1 cellular context compared by ENCODE assay signal in the genomic region with DNA sequence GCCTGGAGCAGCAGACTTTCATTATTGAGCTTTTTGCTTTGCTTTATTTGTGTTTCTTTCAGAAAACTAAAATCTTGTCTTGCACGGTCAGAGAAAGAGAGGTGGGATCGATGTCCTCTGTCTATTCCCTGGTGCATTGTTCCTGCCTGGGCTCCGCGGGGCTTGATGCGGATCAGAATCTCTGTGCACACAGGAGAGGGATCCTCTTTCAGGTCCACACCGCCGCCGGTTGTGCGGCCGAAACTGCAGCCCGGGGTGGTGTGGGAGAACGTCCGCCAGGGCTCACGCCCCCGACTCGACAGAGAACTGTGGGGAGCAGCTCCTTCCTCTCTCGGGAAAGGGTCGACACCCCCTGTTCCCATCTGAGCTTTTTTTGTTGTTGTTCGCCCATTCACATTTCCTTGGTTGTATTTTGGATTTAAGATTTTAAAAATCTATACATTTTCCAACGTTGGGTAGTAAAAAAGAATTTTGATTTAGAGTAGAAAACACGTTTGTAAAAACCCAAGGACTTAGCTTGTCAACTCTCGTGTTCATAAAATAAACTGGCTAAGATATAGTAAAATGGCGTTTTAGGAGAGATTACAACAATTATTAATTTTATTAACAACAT.
TF ChIP-seq lines count a peak whose summit lies in the region.

No MANE protein-coding gene starts in this region.

TF ChIP-seq in HepG2, 621 proteins besides CTCF, POLR2A, EP300 and RAD21 (continued from another document):
- TF ChIP-seq, protein P1, sequence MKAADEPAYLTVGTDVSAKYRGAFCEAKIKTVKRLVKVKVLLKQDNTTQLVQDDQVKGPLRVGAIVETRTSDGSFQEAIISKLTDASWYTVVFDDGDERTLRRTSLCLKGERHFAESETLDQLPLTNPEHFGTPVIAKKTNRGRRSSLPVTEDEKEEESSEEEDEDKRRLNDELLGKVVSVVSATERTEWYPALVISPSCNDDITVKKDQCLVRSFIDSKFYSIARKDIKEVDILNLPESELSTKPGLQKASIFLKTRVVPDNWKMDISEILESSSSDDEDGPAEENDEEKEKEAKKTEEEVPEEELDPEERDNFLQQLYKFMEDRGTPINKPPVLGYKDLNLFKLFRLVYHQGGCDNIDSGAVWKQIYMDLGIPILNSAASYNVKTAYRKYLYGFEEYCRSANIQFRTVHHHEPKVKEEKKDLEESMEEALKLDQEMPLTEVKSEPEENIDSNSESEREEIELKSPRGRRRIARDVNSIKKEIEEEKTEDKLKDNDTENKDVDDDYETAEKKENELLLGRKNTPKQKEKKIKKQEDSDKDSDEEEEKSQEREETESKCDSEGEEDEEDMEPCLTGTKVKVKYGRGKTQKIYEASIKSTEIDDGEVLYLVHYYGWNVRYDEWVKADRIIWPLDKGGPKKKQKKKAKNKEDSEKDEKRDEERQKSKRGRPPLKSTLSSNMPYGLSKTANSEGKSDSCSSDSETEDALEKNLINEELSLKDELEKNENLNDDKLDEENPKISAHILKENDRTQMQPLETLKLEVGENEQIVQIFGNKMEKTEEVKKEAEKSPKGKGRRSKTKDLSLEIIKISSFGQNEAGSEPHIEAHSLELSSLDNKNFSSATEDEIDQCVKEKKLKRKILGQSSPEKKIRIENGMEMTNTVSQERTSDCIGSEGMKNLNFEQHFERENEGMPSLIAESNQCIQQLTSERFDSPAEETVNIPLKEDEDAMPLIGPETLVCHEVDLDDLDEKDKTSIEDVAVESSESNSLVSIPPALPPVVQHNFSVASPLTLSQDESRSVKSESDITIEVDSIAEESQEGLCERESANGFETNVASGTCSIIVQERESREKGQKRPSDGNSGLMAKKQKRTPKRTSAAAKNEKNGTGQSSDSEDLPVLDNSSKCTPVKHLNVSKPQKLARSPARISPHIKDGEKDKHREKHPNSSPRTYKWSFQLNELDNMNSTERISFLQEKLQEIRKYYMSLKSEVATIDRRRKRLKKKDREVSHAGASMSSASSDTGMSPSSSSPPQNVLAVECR (CRISPR knock-in tag; IDR thresholded peaks at IDR 0.05; ENCODE audit: borderline replicate concordance) = no peak
- TF ChIP-seq HNF4A (CRISPR knock-in tag; IDR thresholded peaks at IDR 0.05) (no peak), SCMH1 (CRISPR knock-in tag; IDR thresholded peaks at IDR 0.05; ENCODE audit: borderline replicate concordance) (peak; percentile 80; the same call in 1 of the 2 replicates), MLLT10 (CRISPR knock-in tag; IDR thresholded peaks at IDR 0.05) (no peak), RNF2 (conservative IDR thresholded peaks at IDR 0.05; ENCODE audit: low read depth) (0 out of 2 replicates have a peak, but pooled peaks have one; percentile 38), EZH2 (conservative IDR thresholded peaks at IDR 0.05; ENCODE audit: low read depth, low read length) (0 out of 2 replicates have a peak, but pooled peaks have one; percentile 63), ZFP36 (IDR thresholded peaks at IDR 0.05; ENCODE audit: borderline replicate concordance, low read depth, low read length, partially characterized antibody) (peak; percentile 41), SOX13 (IDR thresholded peaks at IDR 0.05) (peak; percentile 34; the same call in 1 of the 2 replicates), SOX13 (CRISPR knock-in tag; conservative IDR thresholded peaks at IDR 0.05 in 1 of 2, IDR thresholded peaks at IDR 0.05 in 1 of 2) (no peak), GLI4 (CRISPR knock-in tag; IDR thresholded peaks at IDR 0.05; ENCODE audit: borderline replicate concordance) (no peak), NCOR1 (IDR thresholded peaks at IDR 0.05; ENCODE audit: borderline replicate concordance, low read length) (0 out of 2 replicates have a peak, but pooled peaks have one; percentile 28), ZNF768 (CRISPR knock-in tag; IDR thresholded peaks at IDR 0.05) (peak; percentile 57; the same call in 1 of the 2 replicates), CENPX (CRISPR knock-in tag; IDR thresholded peaks at IDR 0.05) (no peak), ZNF335 (CRISPR knock-in tag; IDR thresholded peaks at IDR 0.05) (no peak), CAMTA2 (CRISPR knock-in tag; IDR thresholded peaks at IDR 0.05; ENCODE audit: borderline replicate concordance) (no peak), CBX2 (IDR thresholded peaks at IDR 0.05; ENCODE audit: low read depth, low read length) (peak; percentile 94; the same call in 1 of the 2 replicates), CBX2 (CRISPR knock-in tag; IDR thresholded peaks at IDR 0.05; ENCODE audit: low read depth) (peak; percentile 84)
- TF ChIP-seq, protein P2, sequence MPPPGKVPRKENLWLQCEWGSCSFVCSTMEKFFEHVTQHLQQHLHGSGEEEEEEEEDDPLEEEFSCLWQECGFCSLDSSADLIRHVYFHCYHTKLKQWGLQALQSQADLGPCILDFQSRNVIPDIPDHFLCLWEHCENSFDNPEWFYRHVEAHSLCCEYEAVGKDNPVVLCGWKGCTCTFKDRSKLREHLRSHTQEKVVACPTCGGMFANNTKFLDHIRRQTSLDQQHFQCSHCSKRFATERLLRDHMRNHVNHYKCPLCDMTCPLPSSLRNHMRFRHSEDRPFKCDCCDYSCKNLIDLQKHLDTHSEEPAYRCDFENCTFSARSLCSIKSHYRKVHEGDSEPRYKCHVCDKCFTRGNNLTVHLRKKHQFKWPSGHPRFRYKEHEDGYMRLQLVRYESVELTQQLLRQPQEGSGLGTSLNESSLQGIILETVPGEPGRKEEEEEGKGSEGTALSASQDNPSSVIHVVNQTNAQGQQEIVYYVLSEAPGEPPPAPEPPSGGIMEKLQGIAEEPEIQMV (CRISPR knock-in tag; IDR thresholded peaks at IDR 0.05; ENCODE audit: low read depth) = peak; percentile 81
- TF ChIP-seq, protein P3, sequence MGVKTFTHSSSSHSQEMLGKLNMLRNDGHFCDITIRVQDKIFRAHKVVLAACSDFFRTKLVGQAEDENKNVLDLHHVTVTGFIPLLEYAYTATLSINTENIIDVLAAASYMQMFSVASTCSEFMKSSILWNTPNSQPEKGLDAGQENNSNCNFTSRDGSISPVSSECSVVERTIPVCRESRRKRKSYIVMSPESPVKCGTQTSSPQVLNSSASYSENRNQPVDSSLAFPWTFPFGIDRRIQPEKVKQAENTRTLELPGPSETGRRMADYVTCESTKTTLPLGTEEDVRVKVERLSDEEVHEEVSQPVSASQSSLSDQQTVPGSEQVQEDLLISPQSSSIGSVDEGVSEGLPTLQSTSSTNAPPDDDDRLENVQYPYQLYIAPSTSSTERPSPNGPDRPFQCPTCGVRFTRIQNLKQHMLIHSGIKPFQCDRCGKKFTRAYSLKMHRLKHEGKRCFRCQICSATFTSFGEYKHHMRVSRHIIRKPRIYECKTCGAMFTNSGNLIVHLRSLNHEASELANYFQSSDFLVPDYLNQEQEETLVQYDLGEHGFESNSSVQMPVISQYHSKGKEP (CRISPR knock-in tag; IDR thresholded peaks at IDR 0.05) = no peak
- TF ChIP-seq, protein P4, sequence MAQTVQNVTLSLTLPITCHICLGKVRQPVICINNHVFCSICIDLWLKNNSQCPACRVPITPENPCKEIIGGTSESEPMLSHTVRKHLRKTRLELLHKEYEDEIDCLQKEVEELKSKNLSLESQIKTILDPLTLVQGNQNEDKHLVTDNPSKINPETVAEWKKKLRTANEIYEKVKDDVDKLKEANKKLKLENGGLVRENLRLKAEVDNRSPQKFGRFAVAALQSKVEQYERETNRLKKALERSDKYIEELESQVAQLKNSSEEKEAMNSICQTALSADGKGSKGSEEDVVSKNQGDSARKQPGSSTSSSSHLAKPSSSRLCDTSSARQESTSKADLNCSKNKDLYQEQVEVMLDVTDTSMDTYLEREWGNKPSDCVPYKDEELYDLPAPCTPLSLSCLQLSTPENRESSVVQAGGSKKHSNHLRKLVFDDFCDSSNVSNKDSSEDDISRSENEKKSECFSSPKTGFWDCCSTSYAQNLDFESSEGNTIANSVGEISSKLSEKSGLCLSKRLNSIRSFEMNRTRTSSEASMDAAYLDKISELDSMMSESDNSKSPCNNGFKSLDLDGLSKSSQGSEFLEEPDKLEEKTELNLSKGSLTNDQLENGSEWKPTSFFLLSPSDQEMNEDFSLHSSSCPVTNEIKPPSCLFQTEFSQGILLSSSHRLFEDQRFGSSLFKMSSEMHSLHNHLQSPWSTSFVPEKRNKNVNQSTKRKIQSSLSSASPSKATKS (CRISPR knock-in tag; IDR thresholded peaks at IDR 0.05) = no peak
- TF ChIP-seq, protein P5, sequence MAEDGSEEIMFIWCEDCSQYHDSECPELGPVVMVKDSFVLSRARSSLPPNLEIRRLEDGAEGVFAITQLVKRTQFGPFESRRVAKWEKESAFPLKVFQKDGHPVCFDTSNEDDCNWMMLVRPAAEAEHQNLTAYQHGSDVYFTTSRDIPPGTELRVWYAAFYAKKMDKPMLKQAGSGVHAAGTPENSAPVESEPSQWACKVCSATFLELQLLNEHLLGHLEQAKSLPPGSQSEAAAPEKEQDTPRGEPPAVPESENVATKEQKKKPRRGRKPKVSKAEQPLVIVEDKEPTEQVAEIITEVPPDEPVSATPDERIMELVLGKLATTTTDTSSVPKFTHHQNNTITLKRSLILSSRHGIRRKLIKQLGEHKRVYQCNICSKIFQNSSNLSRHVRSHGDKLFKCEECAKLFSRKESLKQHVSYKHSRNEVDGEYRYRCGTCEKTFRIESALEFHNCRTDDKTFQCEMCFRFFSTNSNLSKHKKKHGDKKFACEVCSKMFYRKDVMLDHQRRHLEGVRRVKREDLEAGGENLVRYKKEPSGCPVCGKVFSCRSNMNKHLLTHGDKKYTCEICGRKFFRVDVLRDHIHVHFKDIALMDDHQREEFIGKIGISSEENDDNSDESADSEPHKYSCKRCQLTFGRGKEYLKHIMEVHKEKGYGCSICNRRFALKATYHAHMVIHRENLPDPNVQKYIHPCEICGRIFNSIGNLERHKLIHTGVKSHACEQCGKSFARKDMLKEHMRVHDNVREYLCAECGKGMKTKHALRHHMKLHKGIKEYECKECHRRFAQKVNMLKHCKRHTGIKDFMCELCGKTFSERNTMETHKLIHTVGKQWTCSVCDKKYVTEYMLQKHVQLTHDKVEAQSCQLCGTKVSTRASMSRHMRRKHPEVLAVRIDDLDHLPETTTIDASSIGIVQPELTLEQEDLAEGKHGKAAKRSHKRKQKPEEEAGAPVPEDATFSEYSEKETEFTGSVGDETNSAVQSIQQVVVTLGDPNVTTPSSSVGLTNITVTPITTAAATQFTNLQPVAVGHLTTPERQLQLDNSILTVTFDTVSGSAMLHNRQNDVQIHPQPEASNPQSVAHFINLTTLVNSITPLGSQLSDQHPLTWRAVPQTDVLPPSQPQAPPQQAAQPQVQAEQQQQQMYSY (CRISPR knock-in tag; IDR thresholded peaks at IDR 0.05) = no peak
